In the genomic region with DNA sequence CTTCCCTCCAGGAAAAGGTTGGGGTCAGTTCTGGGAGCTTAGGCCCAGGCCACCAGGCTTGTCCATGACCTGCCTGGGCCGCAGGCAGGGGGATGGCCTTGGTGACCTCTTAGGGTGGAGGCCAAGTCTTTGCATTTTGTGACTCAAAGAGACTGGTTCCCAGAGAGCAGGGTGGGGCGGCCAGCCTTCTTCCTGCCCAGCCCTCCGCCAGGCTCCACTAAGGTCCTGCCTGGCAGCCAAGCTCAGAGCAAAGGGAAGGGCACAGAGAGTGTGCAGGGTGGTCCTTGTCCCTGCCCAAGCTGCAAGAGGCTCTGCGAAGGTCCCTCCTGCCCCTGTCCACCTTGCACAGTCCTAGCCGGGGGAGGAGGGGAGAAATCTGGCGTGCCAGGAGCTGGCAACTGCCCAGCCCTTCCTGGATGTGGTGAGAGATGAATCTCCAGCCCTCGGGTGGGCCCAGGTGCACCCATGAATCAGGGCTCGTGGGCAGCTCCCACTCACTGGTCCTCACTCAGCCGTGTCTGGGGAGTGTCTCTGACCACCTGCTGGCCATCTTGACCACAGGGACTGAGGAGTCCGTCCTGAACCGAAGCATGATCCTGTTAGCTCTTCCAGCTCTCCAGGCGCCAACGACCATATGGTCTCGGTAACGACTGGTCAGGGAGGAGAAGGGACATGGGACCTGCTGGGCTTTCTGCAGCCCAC, we compare ENCODE assay signal across 12 cellular contexts.
DNase-seq lines count a peak whose midpoint lies in the region; ATAC-seq lines count a peak whose summit lies in the region.
"Had no signal": no experiment of that assay in that cellular context is flagged by ENCODE, and none has a peak within 500 bp of the region (broad histone marks: within the 10 kb centered on the region; RNA-seq: fewer than 3 reads in every experiment).

No MANE protein-coding gene starts in this region.

- H3K36me3 Mint-ChIP-seq in T-helper 2 cell treated with Interferon-gamma antibody and Interleukin-4, amounts not matched to agents 5 μg/mL and 100 μg/mL, for 36 hours (ENCODE audit: low read depth), result no peaks in the 10 kb centered on the region

- ATAC-seq in HG03521 (IDR thresholded peaks at IDR 0.05; ENCODE audit: unreplicated experiment), result no peak

- peaks cover 2% of the 10 kb centered on the region for H3K27me3 Mint-ChIP-seq in T-helper 2 cell treated with Interferon-gamma antibody and Interleukin-4, amounts not matched to agents 5 μg/mL and 100 μg/mL, for 36 hours (ENCODE audit: low read depth)

- H3K27ac Mint-ChIP-seq in T-helper 2 cell treated with Interferon-gamma antibody and Interleukin-4, amounts not matched to agents 5 μg/mL and 100 μg/mL, for 36 hours, result no peak overlapping the region
- H3K27ac Mint-ChIP-seq: progenitor cell of endocrine pancreas had no signal

- H3K9me3 Mint-ChIP-seq in T-helper 2 cell treated with Interferon-gamma antibody and Interleukin-4, amounts not matched to agents 5 μg/mL and 100 μg/mL, for 36 hours, result no peaks in the 10 kb centered on the region

- peak overlapping the region; percentile 99 for H3K27ac ChIP-seq in substantia nigra (ENCODE audit: low read depth, low read length, poor library complexity, severe bottlenecking)

- peak; percentile 32 for DNase-seq in activated effector memory CD4-positive, alpha-beta T cell treated with Interleukin-2 at 50 U/mL for 16 hours
- DNase-seq in activated effector memory CD4-positive, alpha-beta T cell treated with anti-CD3 and anti-CD28 coated beads, Interleukin-2, amount 50 U/mL, for 16 hours, result no peak
- no peak for DNase-seq in T-helper 2 cell treated with Interferon-gamma antibody and Interleukin-4, amounts not matched to agents 5 μg/mL and 100 μg/mL, for 36 hours (ENCODE audit: low spot score)
- peak; percentile 76 for DNase-seq in glomerular visceral epithelial cell (ENCODE audit: extremely low spot score)
- peak in 1 of 49 donors; percentile 53 for DNase-seq in substantia nigra (lab: John Stamatoyannopoulos, UW)
- no peak for DNase-seq in GOT3 (lab: John Stamatoyannopoulos, UW)
- DNase-seq in NCI-H1930 (lab: John Stamatoyannopoulos, UW), result no peak
- DNase-seq: aorta, DMS79, mesenchymal stem cell had no signal

- H3K4me3 Mint-ChIP-seq in T-helper 2 cell treated with Interferon-gamma antibody and Interleukin-4, amounts not matched to agents 5 μg/mL and 100 μg/mL, for 36 hours, result peak overlapping the region; percentile 45

- peaks cover 6% of the 10 kb centered on the region for H3K4me1 Mint-ChIP-seq in T-helper 2 cell treated with Interferon-gamma antibody and Interleukin-4, amounts not matched to agents 5 μg/mL and 100 μg/mL, for 36 hours (ENCODE audit: low read depth)

Comparison
In these comparisons a context has a peak if more than half of its experiments do, and no peak if none do; other contexts are left out.
1. DNase-seq: peak in activated effector memory CD4-positive, alpha-beta T cell treated with Interleukin-2 at 50 U/mL for 16 hours (single experiment) and glomerular visceral epithelial cell (single experiment); none in activated effector memory CD4-positive, alpha-beta T cell treated with anti-CD3 and anti-CD28 coated beads, Interleukin-2, amount 50 U/mL, for 16 hours (single experiment), T-helper 2 cell treated with Interferon-gamma antibody and Interleukin-4, amounts not matched to agents 5 μg/mL and 100 μg/mL, for 36 hours (single experiment), GOT3 (single experiment) and NCI-H1930 (0 of 2).